ENCODE assay signal across 32 cellular contexts in the genomic region with DNA sequence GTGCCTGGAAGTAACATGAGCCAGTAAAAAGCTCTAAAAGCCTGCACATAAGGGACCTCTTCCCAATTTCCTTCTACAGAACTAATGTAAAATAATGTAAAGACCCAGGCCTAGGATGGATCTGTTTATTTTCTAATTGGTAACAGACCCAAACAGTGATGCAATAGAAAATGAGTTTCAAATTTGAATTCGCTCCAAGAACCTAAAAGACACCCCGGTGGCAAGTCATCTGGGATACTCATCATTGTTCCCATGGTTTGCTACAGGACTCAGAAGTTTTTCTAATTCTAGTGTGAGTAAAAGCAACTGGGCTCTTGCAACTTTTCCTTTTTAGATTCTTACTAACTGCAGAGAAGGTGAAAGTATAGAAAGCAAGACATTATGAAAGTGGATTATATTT.
A peak's percentile ranks its signal among the peaks of the same experiment; 100 is the strongest.
DNase-seq lines count a peak whose midpoint lies in the region; ATAC-seq, FAIRE-seq and TF ChIP-seq lines count a peak whose summit lies in the region.
"Had no signal": no experiment of that assay in that cellular context is flagged by ENCODE, and none has a peak within 500 bp of the region (broad histone marks: within the 10 kb centered on the region; RNA-seq: fewer than 3 reads in every experiment).

No MANE protein-coding gene starts in this region.

- no peak overlapping the region for H3K9ac ChIP-seq in smooth muscle cell (ENCODE audit: low read depth)
- H3K9ac ChIP-seq: parathyroid adenoma had no signal

- peak overlapping the region; percentile 20 for H3K27ac ChIP-seq in thymus (ENCODE audit: low read depth)
- H3K27ac ChIP-seq in smooth muscle cell (ENCODE audit: low read depth), result no peak overlapping the region
- H3K27ac ChIP-seq: body of pancreas, esophagus squamous epithelium, parathyroid adenoma, right lobe of liver, tibial nerve had no signal

- DNase-seq in bronchial epithelial cell (ENCODE audit: low read depth) (peak; percentile 7), smooth muscle cell (lab: John Stamatoyannopoulos, UW; ENCODE audit: unreplicated experiment) (no peak)
- no peak for DNase-seq in activated naive CD4-positive, alpha-beta T cell treated with anti-CD3 and anti-CD28 coated beads, Interleukin-2, amount 50 U/mL, for 72 hours (ENCODE audit: low spot score in 2 of 2)
- DNase-seq: activated CD4-positive, alpha-beta T cell treated with anti-CD3 and anti-CD28 coated beads for 1 hour; activated CD8-positive, alpha-beta T cell treated with anti-CD3 and anti-CD28 coated beads for 36 hours; activated effector memory CD4-positive, alpha-beta T cell treated with anti-CD3 and anti-CD28 coated beads, Interleukin-2, amount 50 U/mL, for 16 hours; activated naive CD8-positive, alpha-beta T cell treated with anti-CD3 and anti-CD28 coated beads, Interleukin-2, amount 50 U/mL, for 24 hours; BE2C; body of pancreas; DMS53; effector memory CD8-positive, alpha-beta T cell; esophagus squamous epithelium; GF-D8; glutamatergic neuron; kidney glomerular epithelial cell; NCI-H1694 treated with DMSO at 0.1 percent for 48 hours; NCI-H2171 treated with DMSO at 0.1 percent for 48 hours; NCI-H526; right lobe of liver; stimulated activated CD4-positive, alpha-beta T cell treated with anti-CD3 and anti-CD28 coated beads, Interleukin-15, amount 100 ng/mL, for 24 hours had no signal

- H2AFZ ChIP-seq in smooth muscle cell (ENCODE audit: low read depth), result no peak overlapping the region
- H2AFZ ChIP-seq: parathyroid adenoma had no signal

- peaks cover 0 to 3% of the 10 kb centered on the region in 2 donors for H3K9me3 Mint-ChIP-seq in activated naive CD4-positive, alpha-beta T cell treated with anti-CD3 and anti-CD28 coated beads, Interleukin-2, amount 50 U/mL, for 72 hours
- H3K9me3 Mint-ChIP-seq: activated naive CD8-positive, alpha-beta T cell treated with anti-CD3 and anti-CD28 coated beads, Interleukin-2, amount 50 U/mL, for 24 hours; neural crest cell; stimulated activated naive CD8-positive, alpha-beta T cell treated with anti-CD3 and anti-CD28 coated beads, Interleukin-15, Interleukin-2, amounts not matched to agents 100 ng/mL and 50 ng/mL, for 24 hours had no signal

- WGBS in thymus, result 90% methylated on average over 2 of the region's 2 CpGs
- 84% methylated on average over 2 of the region's 2 CpGs for WGBS in smooth muscle cell (ENCODE audit: low lambda C conversion rate)

- H3K27ac Mint-ChIP-seq in activated naive CD4-positive, alpha-beta T cell treated with anti-CD3 and anti-CD28 coated beads, Interleukin-2, amount 50 U/mL, for 72 hours, result no peak overlapping the region
- H3K27ac Mint-ChIP-seq: activated CD8-positive, alpha-beta T cell treated with anti-CD3 and anti-CD28 coated beads for 36 hours; activated naive CD8-positive, alpha-beta T cell treated with anti-CD3 and anti-CD28 coated beads, Interleukin-2, amount 50 U/mL, for 24 hours; effector memory CD8-positive, alpha-beta T cell; stimulated activated naive CD8-positive, alpha-beta T cell treated with anti-CD3 and anti-CD28 coated beads, Interleukin-15, Interleukin-2, amounts not matched to agents 100 ng/mL and 50 ng/mL, for 24 hours had no signal

- H3K27me3 ChIP-seq in bronchial epithelial cell (ENCODE audit: control insufficient read depth, insufficient read depth, low read length) (no peaks in the 10 kb centered on the region), thymus (ENCODE audit: control insufficient read depth, insufficient read depth) (no peaks in the 10 kb centered on the region), smooth muscle cell (ENCODE audit: low read depth) (no peaks in the 10 kb centered on the region)
- H3K27me3 ChIP-seq: BE2C, body of pancreas, esophagus squamous epithelium, right lobe of liver, tibial nerve had no signal

- no peaks in the 10 kb centered on the region for H3K36me3 Mint-ChIP-seq in activated naive CD4-positive, alpha-beta T cell treated with anti-CD3 and anti-CD28 coated beads, Interleukin-2, amount 50 U/mL, for 72 hours

- no peak for TF ChIP-seq CTCF in bronchial epithelial cell (IDR thresholded peaks at IDR 0.05; ENCODE audit: insufficient read depth, low read length, severe bottlenecking)
- no peak for TF ChIP-seq CTCF in smooth muscle cell (IDR thresholded peaks at IDR 0.05; ENCODE audit: borderline replicate concordance, insufficient read depth, poor library complexity, severe bottlenecking)

- H3K4me1 ChIP-seq in thymus (ENCODE audit: control insufficient read depth, insufficient read depth, low read length) (no peaks in the 10 kb centered on the region), smooth muscle cell (ENCODE audit: low read depth) (no peaks in the 10 kb centered on the region)
- H3K4me1 ChIP-seq: parathyroid adenoma, right lobe of liver, tibial nerve had no signal

- FAIRE-seq in bronchial epithelial cell (lab: Jason Lieb, UNC), result no peak
- FAIRE-seq: colon, HepG2, RCC 7860 had no signal

- H4K20me1 ChIP-seq in smooth muscle cell (ENCODE audit: low read depth), result no peaks in the 10 kb centered on the region

- H3F3A ChIP-seq in smooth muscle cell (ENCODE audit: low read depth), result no peaks in the 10 kb centered on the region

- ATAC-seq in GM18867 (IDR thresholded peaks at IDR 0.05; ENCODE audit: unreplicated experiment) (peak; percentile 13), HG02798 (IDR thresholded peaks at IDR 0.05; ENCODE audit: poor library complexity, unreplicated experiment) (peak; percentile 27), HG02763 (IDR thresholded peaks at IDR 0.05; ENCODE audit: unreplicated experiment) (no peak)
- no peak for ATAC-seq in activated naive CD4-positive, alpha-beta T cell treated with anti-CD3 and anti-CD28 coated beads, Interleukin-2, amount 50 U/mL, for 72 hours
- ATAC-seq: activated CD8-positive, alpha-beta T cell treated with anti-CD3 and anti-CD28 coated beads for 36 hours; activated naive CD8-positive, alpha-beta T cell treated with anti-CD3 and anti-CD28 coated beads, Interleukin-2, amount 50 U/mL, for 24 hours; body of pancreas; effector memory CD8-positive, alpha-beta T cell; HepG2; right lobe of liver had no signal

- no peaks in the 10 kb centered on the region for H3K79me2 ChIP-seq in smooth muscle cell (ENCODE audit: low read depth)
- H3K79me2 ChIP-seq: parathyroid adenoma had no signal

- no peaks in the 10 kb centered on the region for H3K9me3 ChIP-seq in thymus (ENCODE audit: control insufficient read depth)
- H3K9me3 ChIP-seq in smooth muscle cell (replicated peaks; ENCODE audit: low read depth), result no peaks in the 10 kb centered on the region
- H3K9me3 ChIP-seq: BE2C, body of pancreas, esophagus squamous epithelium, right lobe of liver, tibial nerve had no signal

- H3K4me3 ChIP-seq in bronchial epithelial cell (ENCODE audit: low read depth, low read length) (no peak overlapping the region), thymus (ENCODE audit: low read length) (no peak overlapping the region), smooth muscle cell (no peak overlapping the region)
- H3K4me3 ChIP-seq: body of pancreas, esophagus squamous epithelium, lung, right lobe of liver, tibial nerve had no signal

- H3K4me2 ChIP-seq in smooth muscle cell, result no peak overlapping the region

- H3K36me3 ChIP-seq in bronchial epithelial cell (ENCODE audit: control insufficient read depth, insufficient read depth, low read length), result no peaks in the 10 kb centered on the region
- H3K36me3 ChIP-seq in thymus (ENCODE audit: control insufficient read depth, insufficient read depth), result no peaks in the 10 kb centered on the region
- no peaks in the 10 kb centered on the region for H3K36me3 ChIP-seq in smooth muscle cell (ENCODE audit: low read depth)
- H3K36me3 ChIP-seq: BE2C, esophagus squamous epithelium, right lobe of liver, tibial nerve had no signal

Comparison
In these comparisons a context has a peak if more than half of its experiments do, and no peak if none do; other contexts are left out.
1. ATAC-seq: peak in GM18867 (single experiment) and HG02798 (single experiment); none in activated naive CD4-positive, alpha-beta T cell treated with anti-CD3 and anti-CD28 coated beads, Interleukin-2, amount 50 U/mL, for 72 hours (0 of 2) and HG02763 (single experiment).